ENCODE assay signal across 21 cellular contexts in genomic region chr20:59961423-59961822, GRCh38. TPM values are rescaled to one million over a fixed set of nuclear protein-coding genes. Genes with fewer than 3 reads are reported as not detected.
DNase-seq lines count a peak whose midpoint lies in the region; ATAC-seq and TF ChIP-seq lines count a peak whose summit lies in the region.
"Had no signal": no experiment of that assay in that cellular context is flagged by ENCODE, and none has a peak within 500 bp of the region (broad histone marks: within the 10 kb centered on the region; RNA-seq: fewer than 3 reads in every experiment).

No MANE protein-coding gene starts in this region.

- ATAC-seq in activated T-cell treated with anti-CD3 and anti-CD28 coated beads, Interleukin-2, amount 50 U/mL, for 72 hours (replicated peaks in 1 of 2): no peak
- ATAC-seq in CD4-positive, alpha-beta T cell (ENCODE audit: poor library complexity): no peak
- ATAC-seq: Right ventricle myocardium inferior, SK-N-SH treated with all-trans-retinoic acid at 6 μM for 48 hours had no signal

- H3K27me3 ChIP-seq in esophagus squamous epithelium (no peaks in the 10 kb centered on the region), suprapubic skin (no peaks in the 10 kb centered on the region)
- no peaks in the 10 kb centered on the region for H3K27me3 ChIP-seq in CD4-positive, alpha-beta T cell (ENCODE audit: control insufficient read depth, insufficient read depth, low read length)
- H3K27me3 ChIP-seq: Peyer's patch had no signal

- H3K36me3 ChIP-seq in esophagus squamous epithelium: peaks cover 0 to 13% (median 0%) of the 10 kb centered on the region in 3 donors
- no peaks in the 10 kb centered on the region for H3K36me3 ChIP-seq in suprapubic skin
- H3K36me3 ChIP-seq: Peyer's patch, SJCRH30 had no signal

- WGBS in esophagus squamous epithelium, 2 donors: 24 to 36% methylated on average over 2 of the region's 2 CpGs
- 54% methylated on average over 2 of the region's 2 CpGs for WGBS in suprapubic skin

- H3K36me3 Mint-ChIP-seq in activated T-cell treated with anti-CD3 and anti-CD28 coated beads, Interleukin-2, amount 50 U/mL, for 72 hours (ENCODE audit: insufficient read depth in 2 of 2): no peaks in the 10 kb centered on the region
- H3K36me3 Mint-ChIP-seq in CD4-positive, alpha-beta T cell (ENCODE audit: low read depth): peaks cover 3% of the 10 kb centered on the region

- H3K9me3 ChIP-seq in esophagus squamous epithelium (no peaks in the 10 kb centered on the region), suprapubic skin (no peaks in the 10 kb centered on the region)
- no peaks in the 10 kb centered on the region for H3K9me3 ChIP-seq in CD4-positive, alpha-beta T cell (ENCODE audit: control insufficient read depth, low read length)
- H3K9me3 ChIP-seq: Peyer's patch, SJCRH30 had no signal

- no peaks in the 10 kb centered on the region for H3K9me3 Mint-ChIP-seq in activated T-cell treated with anti-CD3 and anti-CD28 coated beads, Interleukin-2, amount 50 U/mL, for 72 hours
- no peaks in the 10 kb centered on the region for H3K9me3 Mint-ChIP-seq in CD4-positive, alpha-beta T cell

- H3K4me3 ChIP-seq in esophagus squamous epithelium (no peak overlapping the region), suprapubic skin (no peak overlapping the region)
- H3K4me3 ChIP-seq: Peyer's patch, SJCRH30 had no signal

- H3K4me3 Mint-ChIP-seq in activated T-cell treated with anti-CD3 and anti-CD28 coated beads, Interleukin-2, amount 50 U/mL, for 72 hours: no peak overlapping the region
- H3K4me3 Mint-ChIP-seq in CD4-positive, alpha-beta T cell: no peak overlapping the region

- H3K27ac ChIP-seq in VCaP (peak overlapping the region; percentile 99), esophagus squamous epithelium (peak overlapping the region; percentile 53 to 85 (median 74)), suprapubic skin (peak overlapping the region; percentile 28)
- H3K27ac ChIP-seq in CD4-positive, alpha-beta T cell (ENCODE audit: low read depth, low read length): no peak overlapping the region
- H3K27ac ChIP-seq: Peyer's patch, SJCRH30 had no signal

- intact Hi-C loops in esophagus squamous epithelium (cut with DNase I): no loop called here
- intact Hi-C loops in CD4-positive, alpha-beta T cell (cut with DNase I, micrococcal nuclease): no loop called here

- H3K4me1 Mint-ChIP-seq in activated T-cell treated with anti-CD3 and anti-CD28 coated beads, Interleukin-2, amount 50 U/mL, for 72 hours (ENCODE audit: low read depth): no peaks in the 10 kb centered on the region
- no peaks in the 10 kb centered on the region for H3K4me1 Mint-ChIP-seq in CD4-positive, alpha-beta T cell (ENCODE audit: low read depth)

- H3K27ac Mint-ChIP-seq in activated T-cell treated with anti-CD3 and anti-CD28 coated beads, Interleukin-2, amount 50 U/mL, for 72 hours: peak overlapping the region; percentile 31
- no peak overlapping the region for H3K27ac Mint-ChIP-seq in CD4-positive, alpha-beta T cell

- TF ChIP-seq EP300 in suprapubic skin (IDR thresholded peaks at IDR 0.05): no peak

- POLR2A ChIA-PET in CD4-positive, alpha-beta T cell (lab: Charles Lee): interaction anchor here (0.5 kb wide), 1 partner anchor 18 kb away, joined by 3 read pairs; no protein-coding TSS in a partner anchor

- CTCF ChIA-PET in CD4-positive, alpha-beta T cell (lab: Charles Lee): no interaction called here

- H3K27me3 Mint-ChIP-seq in activated T-cell treated with anti-CD3 and anti-CD28 coated beads, Interleukin-2, amount 50 U/mL, for 72 hours (ENCODE audit: low read depth): no peaks in the 10 kb centered on the region
- no peaks in the 10 kb centered on the region for H3K27me3 Mint-ChIP-seq in CD4-positive, alpha-beta T cell

- no peak for TF ChIP-seq POLR2A in esophagus squamous epithelium (IDR thresholded peaks at IDR 0.05)
- no peak for TF ChIP-seq POLR2A in suprapubic skin (IDR thresholded peaks at IDR 0.05)
- no peak for TF ChIP-seq POLR2A in erythroblast (IDR thresholded peaks at IDR 0.05; ENCODE audit: low read length)

- no peak for TF ChIP-seq CTCF in VCaP (conservative IDR thresholded peaks at IDR 0.05)
- no peak for TF ChIP-seq CTCF in esophagus squamous epithelium (IDR thresholded peaks at IDR 0.05)
- no peak for TF ChIP-seq CTCF in suprapubic skin (IDR thresholded peaks at IDR 0.05)
- no peak for TF ChIP-seq CTCF in CD4-positive, alpha-beta T cell (IDR thresholded peaks at IDR 0.05)

- no peak for DNase-seq in activated T-cell treated with anti-CD3 and anti-CD28 coated beads, Interleukin-2, amount 50 U/mL, for 72 hours
- DNase-seq in activated T-cell treated with anti-CD3 and anti-CD28 coated beads for 4 hours (no peak), esophagus squamous epithelium (lab: John Stamatoyannopoulos, UW) (no peak), suprapubic skin (ENCODE audit: low spot score in 2 of 2) (no peak), erythroblast (lab: John Stamatoyannopoulos, UW) (no peak)
- DNase-seq in CD4-positive, alpha-beta T cell: no peak
- DNase-seq in activated CD4-positive, alpha-beta T cell treated with anti-CD3 and anti-CD28 coated beads, Interleukin-2, amount 50 U/mL, for 1 hour: no peak
- DNase-seq: DMS153, DND-41, NCI-H1092 treated with DMSO at 0.1 percent for 48 hours, NCI-H1436, NCI-H187, NCI-H2081 treated with DMSO at 0.1 percent for 48 hours, NCI-H2227 treated with DMSO at 0.1 percent for 48 hours, NCI-H69, Peyer's patch, SJCRH30 had no signal

- peaks cover 0 to 31% (median 3%) of the 10 kb centered on the region in 3 donors for H3K4me1 ChIP-seq in esophagus squamous epithelium
- peaks cover 8% of the 10 kb centered on the region for H3K4me1 ChIP-seq in suprapubic skin
- H3K4me1 ChIP-seq: Peyer's patch, SJCRH30 had no signal

RNA-seq across cellular contexts. Expression of gene CDH26, which starts 3.2 kb away (rescaled TPM):
- 1 to 10 TPM; 2.4 to 3.1 TPM for total RNA-seq in activated T-cell treated with anti-CD3 and anti-CD28 coated beads, Interleukin-2, amount 50 U/mL, for 72 hours
- total RNA-seq in esophagus squamous epithelium: 10 to 100 TPM in 1 of 4 donors, 1 to 10 TPM in 3; 2.5 to 10.3 (median 4.0) TPM
- 1 to 10 TPM; 1.4 to 2.2 (median 2.0) TPM for total RNA-seq in suprapubic skin
- 1 to 10 TPM in 1 of 2 experiments, under 1 TPM in 1; 0.75 to 1.1 TPM for total RNA-seq in CD4-positive, alpha-beta T cell
- total RNA-seq: A172 had no signal

RNA-seq across cellular contexts. Expression of gene FAM217B, which starts 21.2 kb away (rescaled TPM):
- total RNA-seq in activated T-cell treated with anti-CD3 and anti-CD28 coated beads, Interleukin-2, amount 50 U/mL, for 72 hours: 10 to 100 TPM; 18.2 to 20.4 TPM
- total RNA-seq in esophagus squamous epithelium (1 to 10 TPM; 5.1 to 9.3 (median 6.4) TPM), suprapubic skin (10 to 100 TPM in 1 of 4 donors, 1 to 10 TPM in 3; 2.8 to 12.9 (median 6.0) TPM)
- 10 to 100 TPM; 23.1 to 23.7 TPM for total RNA-seq in CD4-positive, alpha-beta T cell

RNA-seq across cellular contexts. Expression of gene PPP1R3D, which starts 21.3 kb away (rescaled TPM):
- 1 to 10 TPM; 5.7 to 6.2 TPM for total RNA-seq in activated T-cell treated with anti-CD3 and anti-CD28 coated beads, Interleukin-2, amount 50 U/mL, for 72 hours
- total RNA-seq in esophagus squamous epithelium: 10 to 100 TPM in 3 of 4 donors, 1 to 10 TPM in 1; 8.4 to 14.7 (median 10.8) TPM
- 10 to 100 TPM in 3 of 4 donors, 1 to 10 TPM in 1; 7.3 to 16.9 (median 12.8) TPM for total RNA-seq in suprapubic skin
- total RNA-seq in CD4-positive, alpha-beta T cell: 1 to 10 TPM; 5.1 to 5.4 TPM

RNA-seq across cellular contexts. Expression of gene SYCP2, which starts 28.0 kb away (rescaled TPM):
- 10 to 100 TPM in 1 of 2 donors, 1 to 10 TPM in 1; 5.0 to 11.9 TPM for total RNA-seq in activated T-cell treated with anti-CD3 and anti-CD28 coated beads, Interleukin-2, amount 50 U/mL, for 72 hours
- total RNA-seq in esophagus squamous epithelium (1 to 10 TPM in 3 of 4 donors, under 1 TPM in 1; 0.92 to 4.5 (median 1.8) TPM), suprapubic skin (1 to 10 TPM; 1.8 to 5.0 (median 4.4) TPM)
- total RNA-seq in CD4-positive, alpha-beta T cell: 1 to 10 TPM; 4.4 to 4.6 TPM
